In the genomic region with DNA sequence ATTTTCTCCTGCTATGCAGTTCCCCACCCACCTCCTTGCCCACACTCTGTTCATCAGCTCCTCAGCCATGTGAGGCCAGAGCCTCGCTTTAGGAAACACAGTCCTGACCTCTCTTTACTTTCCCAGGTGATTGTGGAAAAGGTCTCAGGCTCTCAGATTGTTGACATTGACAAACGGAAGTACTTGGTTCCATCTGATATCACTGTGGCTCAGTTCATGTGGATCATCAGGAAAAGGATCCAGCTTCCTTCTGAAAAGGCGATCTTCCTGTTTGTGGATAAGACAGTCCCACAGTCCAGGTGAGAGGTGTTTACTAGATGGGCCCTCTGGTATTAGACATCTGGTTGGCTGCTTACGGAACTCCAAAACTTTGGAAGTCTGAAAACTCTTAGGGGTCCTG, we compare ENCODE assay signal across 17 cellular contexts. TPM values are rescaled to one million over a fixed set of nuclear protein-coding genes. Genes with fewer than 3 reads are reported as not detected.
A peak's percentile ranks its signal among the peaks of the same experiment; 100 is the strongest.
DNase-seq lines count a peak whose midpoint lies in the region; ATAC-seq and TF ChIP-seq lines count a peak whose summit lies in the region.
"Had no signal": no experiment of that assay in that cellular context is flagged by ENCODE, and none has a peak within 500 bp of the region (broad histone marks: within the 10 kb centered on the region; RNA-seq: fewer than 3 reads in every experiment).

No MANE protein-coding gene starts in this region.

- TF ChIP-seq CTCF in MCF 10A (IDR thresholded peaks at IDR 0.05; ENCODE audit: unreplicated experiment) (no peak), mammary epithelial cell (conservative IDR thresholded peaks at IDR 0.05 in 1 of 2, IDR thresholded peaks at IDR 0.05 in 1 of 2; ENCODE audit: extremely low read depth in 1 of 2, insufficient read depth in 1 of 2, low read depth in 1 of 2, low read length in 2 of 2) (no peak), activated B cell treated with CpG ODN at 0.5 μM for 24 hours (IDR thresholded peaks at IDR 0.05) (no peak), glutamatergic neuron (IDR thresholded peaks at IDR 0.05; ENCODE audit: partially characterized antibody, unreplicated experiment) (no peak)

- in situ Hi-C loops in mammary epithelial cell (cut with MboI; ENCODE audit: low sequenced_read_pairs in 2 of 2) = no loop called here

- no peak overlapping the region for H3K4me2 ChIP-seq in mammary epithelial cell (ENCODE audit: insufficient read depth, low read depth, low read length)

- ATAC-seq in activated B cell treated with CpG ODN at 0.5 μM for 24 hours (ENCODE audit: low read depth) = no peak
- no peak for ATAC-seq in stimulated activated effector memory CD8-positive, alpha-beta T cell treated with anti-CD3 and anti-CD28 coated beads, Interleukin-12 subunit alpha, Interleukin-12 subunit beta, amount 100 ng/mL, for 72 hours

- H3K9me3 Mint-ChIP-seq in MCF 10A (ENCODE audit: unreplicated experiment) = no peaks in the 10 kb centered on the region
- H3K9me3 Mint-ChIP-seq in activated B cell treated with CpG ODN at 0.5 μM for 24 hours = no peaks in the 10 kb centered on the region
- peaks cover 18% of the 10 kb centered on the region for H3K9me3 Mint-ChIP-seq in glutamatergic neuron (ENCODE audit: unreplicated experiment)
- no peaks in the 10 kb centered on the region for H3K9me3 Mint-ChIP-seq in stimulated activated effector memory CD8-positive, alpha-beta T cell treated with anti-CD3 and anti-CD28 coated beads, Interleukin-12 subunit alpha, Interleukin-12 subunit beta, amount 100 ng/mL, for 72 hours

- DNase-seq in MCF 10A (ENCODE audit: unreplicated experiment) (no peak), mammary epithelial cell (no peak), activated B cell treated with CpG ODN at 0.5 μM for 24 hours (no peak), glutamatergic neuron (no peak), NCI-H510A treated with DMSO at 0.1 percent for 48 hours (lab: John Stamatoyannopoulos, UW) (no peak), NCI-H526 (lab: John Stamatoyannopoulos, UW) (no peak)
- no peak for DNase-seq in stimulated activated effector memory CD8-positive, alpha-beta T cell treated with anti-CD3 and anti-CD28 coated beads, Interleukin-12 subunit alpha, Interleukin-12 subunit beta, amount 100 ng/mL, for 72 hours (ENCODE audit: low spot score in 2 of 2)
- no peak for DNase-seq in stimulated activated CD4-positive, alpha-beta T cell treated with anti-CD3 and anti-CD28 coated beads, Interleukin-4, amount 100 ng/mL, for 24 hours
- DNase-seq: activated CD4-positive, alpha-beta T cell treated with anti-CD3 and anti-CD28 coated beads for 1 hour; adrenal gland; effector CD8-positive, alpha-beta T cell; NCI-H1930; NK-92 treated with Interleukin-12 subunit alpha and Interleukin-12 subunit beta, amount 100 ng/mL, for 24 hours; posterior cingulate gyrus; stimulated activated naive CD4-positive, alpha-beta T cell had no signal

- H3K27me3 ChIP-seq in mammary epithelial cell (ENCODE audit: insufficient read depth, low read length) = no peaks in the 10 kb centered on the region
- H3K27me3 ChIP-seq: adrenal gland had no signal

- no peaks in the 10 kb centered on the region for H4K20me1 ChIP-seq in mammary epithelial cell (ENCODE audit: insufficient read depth, low read length)

- BruUV-seq in MCF 10A (replicated peaks; lab: Mats Ljungman, UMichigan) (no TSS peak), mammary epithelial cell (replicated peaks; lab: Mats Ljungman, UMichigan) (no TSS peak)

- no peak overlapping the region for H2AFZ ChIP-seq in mammary epithelial cell (ENCODE audit: low read depth, low read length)

- H3K4me3 Mint-ChIP-seq in MCF 10A (ENCODE audit: unreplicated experiment) (peak overlapping the region; percentile 83), activated B cell treated with CpG ODN at 0.5 μM for 24 hours (peak overlapping the region; percentile 100), glutamatergic neuron (ENCODE audit: unreplicated experiment) (peak overlapping the region; percentile 91)
- peak overlapping the region; percentile 84 for H3K4me3 Mint-ChIP-seq in stimulated activated effector memory CD8-positive, alpha-beta T cell treated with anti-CD3 and anti-CD28 coated beads, Interleukin-12 subunit alpha, Interleukin-12 subunit beta, amount 100 ng/mL, for 72 hours

- H3K27me3 Mint-ChIP-seq in MCF 10A (ENCODE audit: insufficient read depth, unreplicated experiment) (peaks cover 13% of the 10 kb centered on the region), activated B cell treated with CpG ODN at 0.5 μM for 24 hours (no peaks in the 10 kb centered on the region), glutamatergic neuron (ENCODE audit: unreplicated experiment) (peaks cover 8% of the 10 kb centered on the region)

- H3K9ac ChIP-seq in mammary epithelial cell (ENCODE audit: insufficient read depth, low read length) = no peak overlapping the region
- H3K9ac ChIP-seq: KMS-11 had no signal

- H3K4me1 Mint-ChIP-seq in MCF 10A (ENCODE audit: insufficient read depth, unreplicated experiment) (peaks cover 7% of the 10 kb centered on the region), activated B cell treated with CpG ODN at 0.5 μM for 24 hours (peaks cover 71% of the 10 kb centered on the region), glutamatergic neuron (ENCODE audit: low read depth, unreplicated experiment) (peaks cover 19% of the 10 kb centered on the region)
- peaks cover 42% of the 10 kb centered on the region for H3K4me1 Mint-ChIP-seq in stimulated activated effector memory CD8-positive, alpha-beta T cell treated with anti-CD3 and anti-CD28 coated beads, Interleukin-12 subunit alpha, Interleukin-12 subunit beta, amount 100 ng/mL, for 72 hours

- no peak overlapping the region for H3K27ac ChIP-seq in mammary epithelial cell (ENCODE audit: insufficient read depth, low read depth, low read length)
- H3K27ac ChIP-seq: KMS-11, SJSA1 had no signal

- H3K36me3 ChIP-seq in mammary epithelial cell (ENCODE audit: insufficient read depth, low read length) = peaks cover 5% of the 10 kb centered on the region

- dilution Hi-C loops in mammary epithelial cell (cut with HindIII; ENCODE audit: low sequenced_read_pairs) = no loop called here

- intact Hi-C loops in MCF 10A (cut with micrococcal nuclease) (loop anchor here (5.0 kb wide), 1 partner anchor 54 kb away; a partner anchor contains a TSS), mammary epithelial cell (cut with micrococcal nuclease) (loop anchor here (5.0 kb wide), 4 partner anchors 79 to 261 kb away; a partner anchor contains a TSS), activated B cell treated with CpG ODN at 0.5 μM for 24 hours (cut with micrococcal nuclease) (loop anchor here (5.0 kb wide), 2 partner anchors 186 to 1644 kb away; no protein-coding TSS in a partner anchor)

- peaks cover 11% of the 10 kb centered on the region for H3K4me1 ChIP-seq in mammary epithelial cell (ENCODE audit: insufficient read depth, low read length)

- 100% methylated on average over 3 of the region's 4 CpGs for WGBS in mammary epithelial cell (ENCODE audit: low coverage, missing lambda C conversion rate)

- H3K79me2 ChIP-seq in mammary epithelial cell (ENCODE audit: insufficient read depth, low read length) = peaks cover 25% of the 10 kb centered on the region

- H3K27ac Mint-ChIP-seq in MCF 10A (ENCODE audit: low read depth, unreplicated experiment) (peak overlapping the region; percentile 63), activated B cell treated with CpG ODN at 0.5 μM for 24 hours (no peak overlapping the region), glutamatergic neuron (ENCODE audit: unreplicated experiment) (no peak overlapping the region)
- H3K27ac Mint-ChIP-seq in stimulated activated effector memory CD8-positive, alpha-beta T cell treated with anti-CD3 and anti-CD28 coated beads, Interleukin-12 subunit alpha, Interleukin-12 subunit beta, amount 100 ng/mL, for 72 hours = peak overlapping the region; percentile 77

- H3K9me3 ChIP-seq in mammary epithelial cell (replicated peaks; ENCODE audit: insufficient read depth, low read length) = no peaks in the 10 kb centered on the region
- H3K9me3 ChIP-seq: adrenal gland had no signal

- CTCF ChIA-PET in MCF 10A (lab: Yijun Ruan, JAX) (interaction anchor here (1.0 to 4.0 kb wide), 6 partner anchors 12 to 166 kb away, joined by 3 to 22 read pairs (median 4); a partner anchor contains a TSS), mammary epithelial cell (lab: Charles Lee; ENCODE audit: low non-redundant PET) (no interaction called here), activated B cell treated with CpG ODN at 0.5 μM for 24 hours (lab: Charles Lee) (no interaction called here)

- H3K4me3 ChIP-seq in mammary epithelial cell (replicated peaks in 1 of 3; ENCODE audit: insufficient read depth in 1 of 3, low read depth in 2 of 3, low read length in 3 of 3) = no peak overlapping the region

- H3K36me3 Mint-ChIP-seq in MCF 10A (ENCODE audit: insufficient read depth, unreplicated experiment) = peaks cover 42% of the 10 kb centered on the region
- H3K36me3 Mint-ChIP-seq in activated B cell treated with CpG ODN at 0.5 μM for 24 hours (ENCODE audit: low read depth) = peaks cover 47% of the 10 kb centered on the region
- H3K36me3 Mint-ChIP-seq in glutamatergic neuron (ENCODE audit: unreplicated experiment) = no peaks in the 10 kb centered on the region
- H3K36me3 Mint-ChIP-seq in stimulated activated effector memory CD8-positive, alpha-beta T cell treated with anti-CD3 and anti-CD28 coated beads, Interleukin-12 subunit alpha, Interleukin-12 subunit beta, amount 100 ng/mL, for 72 hours = peaks cover 59% of the 10 kb centered on the region

- POLR2A ChIA-PET in MCF 10A (lab: Yijun Ruan, JAX) = interaction anchor here (0.7 to 5.5 kb wide), 11 partner anchors 10 to 149 kb away, joined by 3 to 116 read pairs (median 3); a partner anchor contains a TSS
- POLR2A ChIA-PET in activated B cell treated with CpG ODN at 0.5 μM for 24 hours (lab: Charles Lee) = interaction anchor here (0.6 to 8.2 kb wide), 3 partner anchors 9 to 80 kb away, joined by 3 to 67 read pairs (median 28); a partner anchor contains a TSS

RNA-seq across cellular contexts. Expression of a gene that starts 1.7 kb away (rescaled TPM):
- 61.5 and 70.5 TPM in 2 replicates for total RNA-seq in MCF 10A (2022)
- 10 to 100 TPM; 41.2 to 63.2 TPM for total RNA-seq in mammary epithelial cell
- 76.8 TPM for polyA plus RNA-seq in mammary epithelial cell
- polyA minus RNA-seq in mammary epithelial cell = 49.6 TPM
- total RNA-seq in activated B cell treated with CpG ODN at 0.5 μM for 24 hours = 62.9 and 69.4 TPM in 2 replicates
- total RNA-seq in glutamatergic neuron (ENCODE audit: unreplicated experiment) = 208 TPM

RNA-seq across cellular contexts. Expression of a gene that starts 11.9 kb away (rescaled TPM):
- total RNA-seq in MCF 10A (2022) (18.6 and 21.1 TPM in 2 replicates), mammary epithelial cell (10 to 100 TPM; 13.8 to 21.2 TPM), activated B cell treated with CpG ODN at 0.5 μM for 24 hours (4.0 and 4.1 TPM in 2 replicates), glutamatergic neuron (ENCODE audit: unreplicated experiment) (14.1 TPM)
- polyA plus RNA-seq in mammary epithelial cell = 27.8 TPM
- polyA minus RNA-seq in mammary epithelial cell = 23.9 TPM

RNA-seq across cellular contexts. Expression of a gene that starts 32.0 kb away (rescaled TPM):
- total RNA-seq in MCF 10A (2022) = not detected in 2 replicates
- total RNA-seq in mammary epithelial cell = under 1 TPM; 0.17 to 0.24 TPM
- 0.01 TPM for polyA plus RNA-seq in mammary epithelial cell
- polyA minus RNA-seq in mammary epithelial cell = not detected
- 0.11 TPM in 1 of 2 replicates, not detected in the other for total RNA-seq in activated B cell treated with CpG ODN at 0.5 μM for 24 hours
- 0.64 TPM for total RNA-seq in glutamatergic neuron (ENCODE audit: unreplicated experiment)

RNA-seq across cellular contexts. Expression of a gene that starts 55.2 kb away (rescaled TPM):
- total RNA-seq in MCF 10A (2022) (48.7 and 60.2 TPM in 2 replicates), mammary epithelial cell (10 to 100 TPM; 62.0 to 86.5 TPM), activated B cell treated with CpG ODN at 0.5 μM for 24 hours (52.7 and 57.2 TPM in 2 replicates), glutamatergic neuron (ENCODE audit: unreplicated experiment) (80.1 TPM)
- polyA plus RNA-seq in mammary epithelial cell = 36.3 TPM
- 23.8 TPM for polyA minus RNA-seq in mammary epithelial cell

Comparison
In these comparisons a context has a peak if more than half of its experiments do, and no peak if none do; other contexts are left out.
1. H3K27ac Mint-ChIP-seq: peak in MCF 10A (single experiment) and stimulated activated effector memory CD8-positive, alpha-beta T cell treated with anti-CD3 and anti-CD28 coated beads, Interleukin-12 subunit alpha, Interleukin-12 subunit beta, amount 100 ng/mL, for 72 hours (single experiment); none in activated B cell treated with CpG ODN at 0.5 μM for 24 hours (single experiment) and glutamatergic neuron (single experiment).
2. Peak in every context shown above with its lines, with median percentiles within 50 percentile points of each other: H3K4me3 Mint-ChIP-seq.